ENCODE assay signal across 1 cellular context in the genomic region with DNA sequence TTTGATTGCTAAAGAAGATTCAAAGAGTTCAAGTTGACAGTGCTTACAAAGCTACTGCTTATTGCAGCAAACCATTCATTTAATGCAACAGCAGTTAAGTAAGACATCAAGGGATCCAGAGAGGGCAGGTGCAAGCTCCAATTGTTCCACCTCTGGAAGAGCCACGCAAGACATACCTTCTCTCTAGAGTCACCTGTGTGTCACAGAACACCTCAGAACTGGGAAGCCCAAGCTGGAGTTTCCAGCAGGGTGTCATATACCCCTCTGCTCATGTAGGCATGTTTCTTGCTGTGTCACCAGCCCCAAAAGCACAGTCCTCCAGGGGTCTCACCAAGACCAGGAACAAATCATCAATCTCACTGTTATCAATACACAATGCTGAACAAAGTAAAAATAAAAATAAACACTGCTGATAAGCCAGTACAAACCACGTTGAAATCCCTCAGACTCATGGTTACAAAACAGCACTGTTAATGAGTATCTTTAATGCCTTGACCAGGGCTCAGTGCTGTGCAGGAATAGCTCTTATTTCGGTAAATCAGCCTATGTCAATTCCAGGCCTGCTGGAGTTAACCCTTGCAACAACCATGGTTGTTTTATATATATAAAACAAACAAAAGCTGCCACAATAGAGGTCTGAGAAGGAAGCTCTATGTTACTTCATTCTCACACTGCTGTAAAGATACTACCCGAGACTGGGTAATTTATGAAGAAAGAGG.
TF ChIP-seq lines count a peak whose summit lies in the region.

No MANE protein-coding gene starts in this region.

TF ChIP-seq in HepG2, 621 proteins besides CTCF, POLR2A, EP300 and RAD21:
- TF ChIP-seq ZBTB39 (CRISPR knock-in tag; IDR thresholded peaks at IDR 0.05) (no peak), ZNF652 (CRISPR knock-in tag; IDR thresholded peaks at IDR 0.05; ENCODE audit: borderline replicate concordance, low read depth) (peak; percentile 63; the same call in 1 of the 2 replicates)
